In the genomic region with DNA sequence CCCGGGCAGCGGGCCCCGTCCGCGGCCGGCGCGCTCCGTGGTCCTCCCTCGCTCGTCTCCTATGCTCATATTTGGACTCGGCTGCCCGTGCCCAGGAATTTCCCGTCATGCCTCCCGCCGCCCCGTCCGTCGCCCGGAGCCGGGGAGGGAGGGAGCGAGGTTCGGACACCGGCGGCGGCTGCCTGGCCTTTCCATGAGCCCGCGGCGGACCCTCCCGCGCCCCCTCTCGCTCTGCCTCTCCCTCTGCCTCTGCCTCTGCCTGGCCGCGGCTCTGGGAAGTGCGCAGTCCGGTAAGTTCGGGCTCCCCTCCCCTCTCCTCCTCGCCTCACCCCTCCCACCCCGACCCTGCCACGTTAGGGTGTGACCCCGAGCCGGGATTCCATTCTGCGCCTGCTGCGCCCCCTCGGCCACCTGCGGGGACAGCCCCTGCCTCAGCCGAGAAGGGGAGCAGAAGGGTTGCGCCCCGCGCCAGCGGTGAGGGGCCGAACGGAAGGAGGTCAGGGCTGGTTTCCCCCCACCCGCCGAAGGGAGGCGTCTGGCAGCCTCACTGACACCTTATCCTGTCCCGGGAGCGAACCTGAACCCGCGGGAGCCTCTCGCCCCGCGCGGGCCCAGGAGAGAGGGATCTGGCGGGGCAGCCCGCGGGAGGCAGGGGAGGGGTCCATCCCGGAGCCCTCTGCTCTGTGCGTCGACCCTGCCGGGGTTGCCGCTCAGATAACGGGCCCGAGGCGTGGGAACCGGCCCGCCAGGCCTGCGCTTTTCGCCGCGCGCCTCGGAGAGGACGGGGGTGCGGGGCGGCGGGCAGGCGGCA, we compare ENCODE assay signal across 8 cellular contexts. TPM values are rescaled to one million over a fixed set of nuclear protein-coding genes. Genes with fewer than 3 reads are reported as not detected.
DNase-seq lines count a peak whose midpoint lies in the region; ATAC-seq and TF ChIP-seq lines count a peak whose summit lies in the region.

A gene (plus strand): TSS at position 108 of the 811 bp plus-strand sequence. CDS start 29,897 bp downstream, outside the sequence.

- TF ChIP-seq CTCF in GM13977 (IDR thresholded peaks at IDR 0.05; ENCODE audit: extremely low read depth, insufficient read depth, missing control alignments): no peak

- peaks cover 62% of the 10 kb centered on the region for H3K27me3 Mint-ChIP-seq in stimulated activated memory B cell treated with anti-CD40 and anti-IgM and Interleukin-4, amounts not matched to agents 10 μg/mL and 1 μg/mL and 100 μg/mL, for 72 hours

- ATAC-seq in HG03066 (IDR thresholded peaks at IDR 0.05; ENCODE audit: low read depth, unreplicated experiment) (peak; percentile 59), left lobe of liver (peak; percentile 88)
- peak; percentile 61 for ATAC-seq in stimulated activated memory B cell treated with anti-CD40 and anti-IgM and Interleukin-4, amounts not matched to agents 10 μg/mL and 1 μg/mL and 100 μg/mL, for 72 hours

- DNase-seq in AG08395 (ENCODE audit: low spot score) (peak; percentile 88), GM13977 (ENCODE audit: low spot score) (peak; percentile 80), SW480 (ENCODE audit: low spot score) (peak; percentile 51), dermis microvascular lymphatic vessel endothelial cell (ENCODE audit: low read depth in 2 of 2) (peak in 1 of 2 donors; percentile 76), left lobe of liver (ENCODE audit: low spot score) (peak; percentile 58), GDM1 (lab: John Stamatoyannopoulos, UW) (no peak)

- H3K27ac Mint-ChIP-seq in stimulated activated memory B cell treated with anti-CD40 and anti-IgM and Interleukin-4, amounts not matched to agents 10 μg/mL and 1 μg/mL and 100 μg/mL, for 72 hours: no peak within 1 kb of the TSS

- no peaks in the 10 kb centered on the region for H3K9me3 Mint-ChIP-seq in stimulated activated memory B cell treated with anti-CD40 and anti-IgM and Interleukin-4, amounts not matched to agents 10 μg/mL and 1 μg/mL and 100 μg/mL, for 72 hours

- no peaks in the 10 kb centered on the region for H3K36me3 Mint-ChIP-seq in stimulated activated memory B cell treated with anti-CD40 and anti-IgM and Interleukin-4, amounts not matched to agents 10 μg/mL and 1 μg/mL and 100 μg/mL, for 72 hours

- H3K4me1 Mint-ChIP-seq in stimulated activated memory B cell treated with anti-CD40 and anti-IgM and Interleukin-4, amounts not matched to agents 10 μg/mL and 1 μg/mL and 100 μg/mL, for 72 hours: peaks cover 7% of the 10 kb centered on the region

- H3K4me3 Mint-ChIP-seq in stimulated activated memory B cell treated with anti-CD40 and anti-IgM and Interleukin-4, amounts not matched to agents 10 μg/mL and 1 μg/mL and 100 μg/mL, for 72 hours: peak within 1 kb of the TSS; percentile 64

- in situ Hi-C loops in GM13977 (cut with MboI; ENCODE audit: low pct_unique_long_range_greater_than_20kb, low sequenced_read_pairs, unreplicated experiment): no loop called here

RNA-seq across cellular contexts. Expression of the gene that starts here (rescaled TPM):
- total RNA-seq in dermis microvascular lymphatic vessel endothelial cell (43.6 and 44.7 TPM in 2 replicates), left lobe of liver (1.6 TPM)

Comparison
In these comparisons a context has a peak if more than half of its experiments do, and no peak if none do; other contexts are left out.
1. RNA of the gene that starts here (total RNA-seq): 43.6 to 44.7 TPM in dermis microvascular lymphatic vessel endothelial cell; 1.6 TPM in left lobe of liver (single experiment); every median in the first group is over 10 times any median in the second.
2. Peak in every context shown above with its lines, with median percentiles within 50 percentile points of each other: ATAC-seq.